ENCODE assay signal across 8 cellular contexts in the genomic region with DNA sequence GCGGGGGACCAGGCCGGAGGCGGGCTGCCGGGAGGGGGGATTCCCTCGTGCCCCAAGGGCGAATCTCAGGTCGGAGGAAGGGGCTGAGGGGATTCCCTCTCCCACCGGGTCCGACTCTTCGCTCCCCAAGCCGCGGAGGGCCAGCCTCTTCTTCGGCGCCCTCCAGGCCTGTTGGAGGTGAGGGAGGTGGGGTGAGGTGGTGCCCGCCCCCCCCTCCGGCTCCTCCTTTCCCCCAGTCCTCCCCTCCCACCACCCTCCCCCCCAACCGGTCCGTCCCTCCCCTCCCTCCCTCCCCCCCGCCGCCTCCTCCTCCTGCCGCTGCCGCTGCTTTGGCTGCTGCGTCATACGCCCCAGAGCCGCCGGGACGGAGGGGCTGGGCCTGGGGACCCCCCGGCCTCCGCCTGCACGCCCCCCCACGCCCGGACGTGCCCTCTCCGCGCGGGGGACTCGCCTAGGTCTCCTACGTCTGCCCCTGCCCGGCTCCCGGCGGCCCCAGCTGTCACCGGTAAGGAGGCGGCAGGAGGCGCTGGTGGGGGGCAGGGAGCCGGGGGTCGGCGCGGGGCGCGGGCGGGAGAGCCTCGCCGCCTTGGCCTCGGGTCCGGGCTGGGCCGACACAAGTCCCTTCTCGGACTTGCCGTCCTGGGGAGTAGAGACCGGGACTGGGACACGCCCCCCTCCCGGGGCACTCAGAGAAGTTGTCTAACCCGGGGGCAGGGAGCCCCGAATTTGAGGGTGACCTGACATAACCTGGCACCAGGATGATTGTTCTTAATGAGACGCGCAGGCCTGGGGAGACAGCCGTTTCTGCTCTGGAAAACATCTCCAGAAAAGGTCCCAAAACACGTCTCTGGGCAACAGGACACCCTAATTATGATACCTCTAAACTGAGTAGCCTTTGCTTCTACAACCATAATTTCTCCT. TPM values are rescaled to one million over a fixed set of nuclear protein-coding genes. Genes with fewer than 3 reads are reported as not detected.
DNase-seq lines count a peak whose midpoint lies in the region; ATAC-seq and TF ChIP-seq lines count a peak whose summit lies in the region.

TSS of gene PHF1 (plus strand) at position 304 of the 921 bp plus-strand sequence. CDS start 1,250 bp downstream, outside the sequence.

- peak within 1 kb of the TSS; percentile 91 to 92 for H3K4me3 Mint-ChIP-seq in stimulated activated naive B cell treated with anti-CD40 and anti-IgM and Interleukin-4, amounts not matched to agents 10 μg/mL and 1 μg/mL and 100 μg/mL, for 72 hours

- no peak for TF ChIP-seq CTCF in GM20000 (IDR thresholded peaks at IDR 0.05; ENCODE audit: extremely low read depth, missing control alignments)
- peak; percentile 26 for TF ChIP-seq CTCF in SU-DHL-6 (IDR thresholded peaks at IDR 0.05; ENCODE audit: insufficient read depth, low read length, poor library complexity, severe bottlenecking)
- TF ChIP-seq CTCF in coronary artery (IDR thresholded peaks at IDR 0.05) = no peak

- peak within 1 kb of the TSS; percentile 35 for H2AFZ ChIP-seq in SU-DHL-6 (ENCODE audit: low read depth, low read length, severe bottlenecking)

- H3K27ac ChIP-seq in SU-DHL-6 (ENCODE audit: low read depth, low read length) = peak within 1 kb of the TSS; percentile 85
- H3K27ac ChIP-seq in coronary artery = peak within 1 kb of the TSS; percentile 90 to 100

- H3K9me2 ChIP-seq in SU-DHL-6 (replicated peaks; ENCODE audit: insufficient read depth, low read length) = no peaks in the 10 kb centered on the region

- H3K9ac ChIP-seq in SU-DHL-6 (ENCODE audit: low read length) = peak within 1 kb of the TSS; percentile 79

- no peaks in the 10 kb centered on the region for H3K9me3 ChIP-seq in SU-DHL-6 (ENCODE audit: insufficient read depth, low read length)

- peak within 1 kb of the TSS; percentile 96 for H3K27ac Mint-ChIP-seq in stimulated activated naive B cell treated with anti-CD40 and anti-IgM and Interleukin-4, amounts not matched to agents 10 μg/mL and 1 μg/mL and 100 μg/mL, for 72 hours

- H3K4me2 ChIP-seq in SU-DHL-6 (ENCODE audit: low read depth, low read length, poor library complexity, severe bottlenecking) = peak within 1 kb of the TSS; percentile 90

- peaks cover 14% of the 10 kb centered on the region; the same call in 1 of the 2 replicates for H3K36me3 ChIP-seq in SU-DHL-6 (ENCODE audit: low read length)

- H3K79me2 ChIP-seq in SU-DHL-6 (ENCODE audit: insufficient read depth, low read length) = peaks cover 4% of the 10 kb centered on the region; the same call in 1 of the 2 replicates

- peaks cover 28 to 34% of the 10 kb centered on the region in 2 donors for H3K36me3 Mint-ChIP-seq in stimulated activated naive B cell treated with anti-CD40 and anti-IgM and Interleukin-4, amounts not matched to agents 10 μg/mL and 1 μg/mL and 100 μg/mL, for 72 hours

- intact Hi-C loops in left colon (cut with DNase I, micrococcal nuclease) = no loop called here

- no peaks in the 10 kb centered on the region for H4K20me1 ChIP-seq in SU-DHL-6 (ENCODE audit: low read depth, low read length)

- DNase-seq in DMS53 (lab: John Stamatoyannopoulos, UW) = peak; percentile 93
- no peak for DNase-seq in DMS53 treated with DMSO at 0.1 percent for 48 hours (lab: John Stamatoyannopoulos, UW; ENCODE audit: unreplicated experiment)
- peak; percentile 92 for DNase-seq in GM20000 (ENCODE audit: low spot score)
- DNase-seq in coronary artery (ENCODE audit: low spot score) = peak; percentile 86
- peak in 1 of 2 donors; percentile 73 for DNase-seq in left colon
- DNase-seq in stimulated activated naive B cell treated with anti-CD40 and anti-IgM and Interleukin-4, amounts not matched to agents 10 μg/mL and 1 μg/mL and 100 μg/mL, for 72 hours = peak; percentile 83

- no peaks in the 10 kb centered on the region for H3K9me3 Mint-ChIP-seq in stimulated activated naive B cell treated with anti-CD40 and anti-IgM and Interleukin-4, amounts not matched to agents 10 μg/mL and 1 μg/mL and 100 μg/mL, for 72 hours

- peaks cover 68% of the 10 kb centered on the region for H3F3A ChIP-seq in SU-DHL-6 (ENCODE audit: insufficient read depth)

- H3K4me1 Mint-ChIP-seq in stimulated activated naive B cell treated with anti-CD40 and anti-IgM and Interleukin-4, amounts not matched to agents 10 μg/mL and 1 μg/mL and 100 μg/mL, for 72 hours = peaks cover 48 to 60% of the 10 kb centered on the region in 2 donors

- no peaks in the 10 kb centered on the region for H3K27me3 Mint-ChIP-seq in stimulated activated naive B cell treated with anti-CD40 and anti-IgM and Interleukin-4, amounts not matched to agents 10 μg/mL and 1 μg/mL and 100 μg/mL, for 72 hours

- peak within 1 kb of the TSS; percentile 72 for H3K4me3 ChIP-seq in SU-DHL-6 (ENCODE audit: insufficient read depth, low read length, poor library complexity, severe bottlenecking)
- peak within 1 kb of the TSS; percentile 95 for H3K4me3 ChIP-seq in coronary artery

- peak; percentile 33 for ATAC-seq in HG03571 (IDR thresholded peaks at IDR 0.05; ENCODE audit: unreplicated experiment)
- ATAC-seq in left colon = peak; percentile 64
- ATAC-seq in stimulated activated naive B cell treated with anti-CD40 and anti-IgM and Interleukin-4, amounts not matched to agents 10 μg/mL and 1 μg/mL and 100 μg/mL, for 72 hours (replicated peaks) = peak; percentile 46 to 55

- H3K27me3 ChIP-seq in SU-DHL-6 (ENCODE audit: low read length) = no peaks in the 10 kb centered on the region

RNA-seq across cellular contexts. Expression of gene PHF1, which starts in this region (rescaled TPM):
- total RNA-seq in left colon = 10 to 100 TPM; 28.3 to 41.2 TPM
